ENCODE assay signal across 1 cellular context in the genomic region with DNA sequence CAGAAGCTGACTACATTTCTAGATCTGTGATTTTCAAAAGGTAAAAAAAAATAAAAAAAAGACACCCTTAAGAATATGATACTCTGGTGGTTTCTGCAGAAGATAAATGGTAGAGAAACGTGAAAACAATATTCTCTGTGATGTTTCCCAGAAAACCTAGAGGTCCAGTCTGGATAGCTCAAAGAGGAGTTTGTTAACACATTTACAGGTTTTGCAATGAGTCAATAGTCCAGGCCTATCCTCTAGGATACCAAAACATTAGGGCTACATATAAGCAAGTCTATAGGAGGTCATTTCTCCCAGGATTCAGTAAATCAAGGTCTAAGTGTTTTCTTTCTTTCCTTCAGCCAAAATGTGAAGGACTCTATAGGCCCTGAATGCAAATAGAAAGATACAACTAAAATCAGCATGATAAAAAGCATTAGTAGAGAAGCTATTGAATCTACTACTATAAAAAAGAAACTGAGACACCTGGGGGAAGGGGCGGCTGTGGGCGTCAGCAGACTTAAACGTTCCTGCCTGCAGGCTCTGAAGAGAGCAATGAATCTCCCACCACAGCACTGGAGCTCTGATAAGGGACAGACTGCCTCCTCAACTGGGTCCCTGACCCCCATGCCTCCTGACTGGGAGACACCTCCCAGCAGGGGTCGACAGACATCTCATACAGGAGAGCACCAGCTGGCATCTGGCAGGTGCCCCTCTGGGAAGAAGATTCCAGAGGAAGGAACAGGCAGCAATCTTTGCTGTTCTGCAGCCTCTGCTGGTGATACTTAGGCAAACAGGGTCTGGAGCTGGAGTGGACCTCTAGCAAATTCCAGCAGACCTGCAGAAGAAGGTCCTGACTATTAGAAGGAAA.
TF ChIP-seq lines count a peak whose summit lies in the region.

No MANE protein-coding gene starts in this region.

TF ChIP-seq in WTC11, 78 proteins besides CTCF, POLR2A, EP300 and RAD21 (continued from another document):
- TF ChIP-seq, protein P1, sequence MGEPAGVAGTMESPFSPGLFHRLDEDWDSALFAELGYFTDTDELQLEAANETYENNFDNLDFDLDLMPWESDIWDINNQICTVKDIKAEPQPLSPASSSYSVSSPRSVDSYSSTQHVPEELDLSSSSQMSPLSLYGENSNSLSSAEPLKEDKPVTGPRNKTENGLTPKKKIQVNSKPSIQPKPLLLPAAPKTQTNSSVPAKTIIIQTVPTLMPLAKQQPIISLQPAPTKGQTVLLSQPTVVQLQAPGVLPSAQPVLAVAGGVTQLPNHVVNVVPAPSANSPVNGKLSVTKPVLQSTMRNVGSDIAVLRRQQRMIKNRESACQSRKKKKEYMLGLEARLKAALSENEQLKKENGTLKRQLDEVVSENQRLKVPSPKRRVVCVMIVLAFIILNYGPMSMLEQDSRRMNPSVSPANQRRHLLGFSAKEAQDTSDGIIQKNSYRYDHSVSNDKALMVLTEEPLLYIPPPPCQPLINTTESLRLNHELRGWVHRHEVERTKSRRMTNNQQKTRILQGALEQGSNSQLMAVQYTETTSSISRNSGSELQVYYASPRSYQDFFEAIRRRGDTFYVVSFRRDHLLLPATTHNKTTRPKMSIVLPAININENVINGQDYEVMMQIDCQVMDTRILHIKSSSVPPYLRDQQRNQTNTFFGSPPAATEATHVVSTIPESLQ (CRISPR knock-in tag; IDR thresholded peaks at IDR 0.05): no peak
- TF ChIP-seq ZNF512 (CRISPR knock-in tag; IDR thresholded peaks at IDR 0.05; ENCODE audit: borderline replicate concordance) (no peak), NFE2L1 (CRISPR knock-in tag; IDR thresholded peaks at IDR 0.05) (no peak), ZNF671 (CRISPR knock-in tag; IDR thresholded peaks at IDR 0.05) (no peak), JUN (CRISPR knock-in tag; IDR thresholded peaks at IDR 0.05) (no peak)
- TF ChIP-seq, protein P2, sequence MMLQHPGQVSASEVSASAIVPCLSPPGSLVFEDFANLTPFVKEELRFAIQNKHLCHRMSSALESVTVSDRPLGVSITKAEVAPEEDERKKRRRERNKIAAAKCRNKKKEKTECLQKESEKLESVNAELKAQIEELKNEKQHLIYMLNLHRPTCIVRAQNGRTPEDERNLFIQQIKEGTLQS (CRISPR knock-in tag; conservative IDR thresholded peaks at IDR 0.05): no peak
